ENCODE assay signal across 8 cellular contexts in genomic region chr1:151145158-151146071, GRCh38. TPM values are rescaled to one million over a fixed set of nuclear protein-coding genes. Genes with fewer than 3 reads are reported as not detected.
A peak's percentile ranks its signal among the peaks of the same experiment; 100 is the strongest.
DNase-seq lines count a peak whose midpoint lies in the region; ATAC-seq and TF ChIP-seq lines count a peak whose summit lies in the region.

No MANE protein-coding gene starts in this region.

- DNase-seq in NCI-H1417 (lab: John Stamatoyannopoulos, UW) (peak in 2 of 3 experiments; percentile 36 to 64), NCI-H1417 treated with DMSO at 0.1 percent for 48 hours (lab: John Stamatoyannopoulos, UW) (no peak), fibroblast of villous mesenchyme (ENCODE audit: low read depth) (peak; percentile 22), ureter (ENCODE audit: low spot score) (no peak)
- peak; percentile 42 for DNase-seq in activated CD4-positive, alpha-beta memory T cell treated with anti-CD3 and anti-CD28 coated beads for 36 hours

- H3K9me3 ChIP-seq in neutrophil = no peaks in the 10 kb centered on the region

- H3K36me3 ChIP-seq in neutrophil = no peaks in the 10 kb centered on the region

- peak overlapping the region; percentile 77 for H3K4me3 Mint-ChIP-seq in activated CD4-positive, alpha-beta memory T cell treated with anti-CD3 and anti-CD28 coated beads for 36 hours

- POLR2A ChIA-PET in activated CD4-positive, alpha-beta memory T cell treated with anti-CD3 and anti-CD28 coated beads for 36 hours (lab: Charles Lee) = interaction anchor here (1.1 kb wide), 1 partner anchor 21 kb away, joined by 3 read pairs; no protein-coding TSS in a partner anchor

- intact Hi-C loops in activated CD4-positive, alpha-beta memory T cell treated with anti-CD3 and anti-CD28 coated beads for 36 hours (cut with micrococcal nuclease) = no loop called here

- no peak overlapping the region for H3K27ac Mint-ChIP-seq in activated CD4-positive, alpha-beta memory T cell treated with anti-CD3 and anti-CD28 coated beads for 36 hours

- CTCF ChIA-PET in activated CD4-positive, alpha-beta memory T cell treated with anti-CD3 and anti-CD28 coated beads for 36 hours (lab: Charles Lee) = interaction anchor here (0.8 to 2.4 kb wide), 3 partner anchors 10 to 120 kb away, joined by 3 to 13 read pairs (median 7); no protein-coding TSS in a partner anchor

- ATAC-seq in HG03571 (IDR thresholded peaks at IDR 0.05; ENCODE audit: unreplicated experiment) (no peak), HG03139 (IDR thresholded peaks at IDR 0.05; ENCODE audit: unreplicated experiment) (no peak)

- H3K27me3 ChIP-seq in neutrophil = peaks cover 58% of the 10 kb centered on the region

- no peak for TF ChIP-seq CTCF in fibroblast of villous mesenchyme (IDR thresholded peaks at IDR 0.05; ENCODE audit: insufficient read depth, low read depth, low read length)
- TF ChIP-seq CTCF in neutrophil (IDR thresholded peaks at IDR 0.05) = no peak

- no peaks in the 10 kb centered on the region for H3K9me3 Mint-ChIP-seq in activated CD4-positive, alpha-beta memory T cell treated with anti-CD3 and anti-CD28 coated beads for 36 hours

- no peak overlapping the region for H3K27ac ChIP-seq in neutrophil

- H3K36me3 Mint-ChIP-seq in activated CD4-positive, alpha-beta memory T cell treated with anti-CD3 and anti-CD28 coated beads for 36 hours = no peaks in the 10 kb centered on the region

- no peaks in the 10 kb centered on the region for H3K27me3 Mint-ChIP-seq in activated CD4-positive, alpha-beta memory T cell treated with anti-CD3 and anti-CD28 coated beads for 36 hours

- H3K4me1 Mint-ChIP-seq in activated CD4-positive, alpha-beta memory T cell treated with anti-CD3 and anti-CD28 coated beads for 36 hours (ENCODE audit: low read depth) = peaks cover 6% of the 10 kb centered on the region

- peaks cover 16 to 23% of the 10 kb centered on the region in 2 experiments for H3K4me1 ChIP-seq in neutrophil (ENCODE audit: control insufficient read depth in 1 of 2, insufficient read depth in 1 of 2, low read depth in 1 of 2, low read length in 1 of 2)

- H3K4me3 ChIP-seq in fibroblast of villous mesenchyme (ENCODE audit: low read depth, low read length) = peak overlapping the region; percentile 60
- peak overlapping the region; percentile 78 to 99 for H3K4me3 ChIP-seq in neutrophil (ENCODE audit: low read depth in 1 of 2, low read length in 1 of 2)

RNA-seq across cellular contexts. Expression of gene SEMA6C, which starts 1.0 kb away (rescaled TPM):
- 1 to 10 TPM; 1.9 to 2.5 TPM for total RNA-seq in activated CD4-positive, alpha-beta memory T cell treated with anti-CD3 and anti-CD28 coated beads for 36 hours
- total RNA-seq in fibroblast of villous mesenchyme = 0.86 and 1.3 TPM in 2 replicates
- 6.2 TPM for total RNA-seq in ureter

RNA-seq across cellular contexts. Expression of gene TNFAIP8L2, which starts 11.0 kb away (rescaled TPM):
- 10 to 100 TPM; 24.2 to 26.7 TPM for total RNA-seq in activated CD4-positive, alpha-beta memory T cell treated with anti-CD3 and anti-CD28 coated beads for 36 hours
- total RNA-seq in fibroblast of villous mesenchyme (not detected in 2 replicates), ureter (0.34 TPM)

RNA-seq across cellular contexts. Expression of gene LYSMD1, which starts 20.3 kb away (rescaled TPM):
- total RNA-seq in activated CD4-positive, alpha-beta memory T cell treated with anti-CD3 and anti-CD28 coated beads for 36 hours = 1 to 10 TPM; 1.8 to 2.6 TPM
- total RNA-seq in fibroblast of villous mesenchyme (10.0 and 11.7 TPM in 2 replicates), ureter (12.0 TPM)

RNA-seq across cellular contexts. Expression of gene SCNM1, which starts 20.5 kb away (rescaled TPM):
- 10 to 100 TPM; 67.5 to 67.8 TPM for total RNA-seq in activated CD4-positive, alpha-beta memory T cell treated with anti-CD3 and anti-CD28 coated beads for 36 hours
- 23.7 and 31.2 TPM in 2 replicates for total RNA-seq in fibroblast of villous mesenchyme
- 24.2 TPM for total RNA-seq in ureter

RNA-seq across cellular contexts. Expression of gene TMOD4, which starts 30.4 kb away (rescaled TPM):
- 1 to 10 TPM; 1.7 to 2.7 TPM for total RNA-seq in activated CD4-positive, alpha-beta memory T cell treated with anti-CD3 and anti-CD28 coated beads for 36 hours
- total RNA-seq in fibroblast of villous mesenchyme (not detected in 2 replicates), ureter (2.0 TPM)

Comparison
In these comparisons a context has a peak if more than half of its experiments do, and no peak if none do; other contexts are left out.
1. DNase-seq: peak in NCI-H1417 (2 of 3), activated CD4-positive, alpha-beta memory T cell treated with anti-CD3 and anti-CD28 coated beads for 36 hours (single experiment) and fibroblast of villous mesenchyme (single experiment); none in NCI-H1417 treated with DMSO at 0.1 percent for 48 hours (single experiment) and ureter (single experiment).
2. RNA of gene TNFAIP8L2, which starts 11.0 kb away (total RNA-seq): 24.2 to 26.7 TPM in activated CD4-positive, alpha-beta memory T cell treated with anti-CD3 and anti-CD28 coated beads for 36 hours; 0.34 TPM in ureter (single experiment) and not detected in fibroblast of villous mesenchyme; every median in the first group is over 10 times any median in the second.